In genomic region chr5:113153512-113154097, GRCh38 we compare ENCODE assay signal across 16 cellular contexts.
"Had no signal": no experiment of that assay in that cellular context is flagged by ENCODE, and none has a peak within 500 bp of the region (broad histone marks: within the 10 kb centered on the region; RNA-seq: fewer than 3 reads in every experiment).

No MANE protein-coding gene starts in this region.

- H3K36me3 ChIP-seq: gastrocnemius medialis, sigmoid colon, upper lobe of left lung had no signal

- ATAC-seq: activated T-cell treated with anti-CD3 and anti-CD28 coated beads, Interleukin-2, amount 50 U/mL, for 72 hours; gastrocnemius medialis; heart left ventricle had no signal

- H3K4me3 ChIP-seq: gastrocnemius medialis, heart left ventricle, lung, sigmoid colon, upper lobe of left lung had no signal

- H3K4me1 ChIP-seq: gastrocnemius medialis, sigmoid colon, upper lobe of left lung had no signal

- H3K27ac ChIP-seq: gastrocnemius medialis, heart left ventricle, sigmoid colon, upper lobe of left lung had no signal

- DNase-seq: activated CD4-positive, alpha-beta T cell treated with anti-CD3 and anti-CD28 coated beads, Interleukin-2, amount 10 ng/mL, durations not matched to agents 7 days and 5 days; activated CD4-positive, CD25-positive, alpha-beta regulatory T cell; activated CD8-positive, alpha-beta memory T cell treated with anti-CD3 and anti-CD28 coated beads, Interleukin-2, amount 50 U/mL, for 48 hours; activated gamma-delta T cell; activated T-cell treated with anti-CD3 and anti-CD28 coated beads, Interleukin-2, amount 50 U/mL, for 72 hours; erythroblast; gastrocnemius medialis; heart left ventricle; immature natural killer cell; midbrain; sigmoid colon; stimulated activated CD4-positive, alpha-beta T cell treated with anti-CD3 and anti-CD28 coated beads, Interleukin-1b, Interleukin-23, amount 100 ng/mL, for 48 hours; stimulated activated naive CD8-positive, alpha-beta T cell treated with anti-CD3 and anti-CD28 coated beads, Interleukin-15, amount 100 ng/mL, for 72 hours; T-helper 2 cell; upper lobe of left lung had no signal

- H3K27me3 ChIP-seq: gastrocnemius medialis, heart left ventricle, sigmoid colon, upper lobe of left lung had no signal

- H3K9me3 ChIP-seq: gastrocnemius medialis, sigmoid colon, upper lobe of left lung had no signal
